Comparison of ENCODE assay signal across 11 cellular contexts in genomic region chr13:46178143-46178542, GRCh38. TPM values are rescaled to one million over a fixed set of nuclear protein-coding genes. Genes with fewer than 3 reads are reported as not detected.
DNase-seq lines count a peak whose midpoint lies in the region; ATAC-seq and TF ChIP-seq lines count a peak whose summit lies in the region.
"Had no signal": no experiment of that assay in that cellular context is flagged by ENCODE, and none has a peak within 500 bp of the region (broad histone marks: within the 10 kb centered on the region; RNA-seq: fewer than 3 reads in every experiment).

No MANE protein-coding gene starts in this region.

- H3K27me3 ChIP-seq in BLaER1 treated with 17β-estradiol and CSF1 and Interleukin-3, amounts not matched to agents 10 nM and 100 nM = no peaks in the 10 kb centered on the region
- H3K27me3 ChIP-seq in lower lobe of right lung (ENCODE audit: low read depth) = no peaks in the 10 kb centered on the region

- peak overlapping the region; percentile 99 for H3K27ac Mint-ChIP-seq in T-helper 17 cell

- peaks cover 0 to 35% (median 0%) of the 10 kb centered on the region in 11 experiments; a peak in 8 of 22 replicates for H4K20me1 ChIP-seq in BLaER1 treated with 17β-estradiol and CSF1 and Interleukin-3, amounts not matched to agents 10 nM and 100 nM

- no peaks in the 10 kb centered on the region for H3K27me3 Mint-ChIP-seq in T-helper 17 cell

- TF ChIP-seq CTCF in GM12875 (IDR thresholded peaks at IDR 0.05; ENCODE audit: borderline replicate concordance, insufficient read depth, low read depth, low read length) = no peak
- TF ChIP-seq CTCF in lower lobe of right lung (IDR thresholded peaks at IDR 0.05) = no peak
- TF ChIP-seq CTCF in foreskin fibroblast (IDR thresholded peaks at IDR 0.05; ENCODE audit: low read depth, low read length) = no peak

- peak overlapping the region; percentile 85 to 99 (median 93) for H3K4me2 ChIP-seq in BLaER1 treated with 17β-estradiol and CSF1 and Interleukin-3, amounts not matched to agents 10 nM and 100 nM

- peaks cover 68% of the 10 kb centered on the region for H3K4me1 Mint-ChIP-seq in T-helper 17 cell

- peak overlapping the region; percentile 95 for H3K4me3 Mint-ChIP-seq in T-helper 17 cell

- peaks cover 37 to 65% (median 49%) of the 10 kb centered on the region in 10 experiments for H3K4me1 ChIP-seq in BLaER1 treated with 17β-estradiol and CSF1 and Interleukin-3, amounts not matched to agents 10 nM and 100 nM
- peaks cover 34% of the 10 kb centered on the region for H3K4me1 ChIP-seq in lower lobe of right lung

- H3K36me3 Mint-ChIP-seq in T-helper 17 cell (ENCODE audit: low read depth) = peaks cover 6% of the 10 kb centered on the region

- H3K9ac ChIP-seq in BLaER1 treated with 17β-estradiol and CSF1 and Interleukin-3, amounts not matched to agents 10 nM and 100 nM = peak overlapping the region; percentile 90 to 98 (median 93); a peak in 21 of 22 replicates

- peak overlapping the region; percentile 91 to 99 (median 95) for H3K27ac ChIP-seq in BLaER1 treated with 17β-estradiol and CSF1 and Interleukin-3, amounts not matched to agents 10 nM and 100 nM
- no peak overlapping the region for H3K27ac ChIP-seq in lower lobe of right lung

- no peaks in the 10 kb centered on the region for H3K9me3 ChIP-seq in BLaER1 treated with 17β-estradiol and CSF1 and Interleukin-3, amounts not matched to agents 10 nM and 100 nM (replicated peaks in 1 of 11)
- H3K9me3 ChIP-seq in T-helper 17 cell (ENCODE audit: control insufficient read depth, low read length, poor library complexity, severe bottlenecking) = no peaks in the 10 kb centered on the region
- no peaks in the 10 kb centered on the region for H3K9me3 ChIP-seq in lower lobe of right lung

- DNase-seq in T-helper 17 cell (no peak), lower lobe of right lung (no peak), foreskin fibroblast (no peak), amniotic stem cell (lab: John Stamatoyannopoulos, UW) (no peak), NCI-H748 (lab: John Stamatoyannopoulos, UW; ENCODE audit: unreplicated experiment) (no peak)
- DNase-seq: activated CD8-positive, alpha-beta memory T cell treated with anti-CD3 and anti-CD28 coated beads, Interleukin-2, amount 50 U/mL, for 48 hours; kidney glomerular epithelial cell had no signal

- ATAC-seq in T-helper 17 cell = no peak
- peak in 1 of 2 donors; percentile 9 for ATAC-seq in lower lobe of right lung
- no peak for ATAC-seq in GM18907 (IDR thresholded peaks at IDR 0.05; ENCODE audit: unreplicated experiment)

- intact Hi-C loops in lower lobe of right lung (cut with DNase I) = no loop called here

- peak overlapping the region; percentile 68 to 89 (median 80) for H3K4me3 ChIP-seq in BLaER1 treated with 17β-estradiol and CSF1 and Interleukin-3, amounts not matched to agents 10 nM and 100 nM
- H3K4me3 ChIP-seq in GM12875 (ENCODE audit: low read depth, low read length) (peak overlapping the region; percentile 85), lower lobe of right lung (peak overlapping the region; percentile 49), foreskin fibroblast (ENCODE audit: low read depth in 1 of 2, low read length in 2 of 2) (no peak overlapping the region)

- H3K36me3 ChIP-seq in BLaER1 treated with 17β-estradiol and CSF1 and Interleukin-3, amounts not matched to agents 10 nM and 100 nM = peaks cover 8 to 71% (median 42%) of the 10 kb centered on the region in 11 experiments; a peak in 18 of 22 replicates
- no peaks in the 10 kb centered on the region for H3K36me3 ChIP-seq in lower lobe of right lung

RNA-seq across cellular contexts. Expression of gene LCP1, which starts 3.8 kb away (rescaled TPM):
- total RNA-seq in T-helper 17 cell (100 to 1,000 TPM; 485 to 528 TPM), lower lobe of right lung (371 TPM)

RNA-seq across cellular contexts. Expression of gene LRRC63, which starts 33.6 kb away (rescaled TPM):
- total RNA-seq in T-helper 17 cell (under 1 TPM; 0.39 to 0.60 TPM), lower lobe of right lung (1.7 TPM)
- total RNA-seq: fibroblast of villous mesenchyme had no signal

Comparison
In these comparisons a context has a peak if more than half of its experiments do, and no peak if none do; other contexts are left out.
1. H3K4me3 ChIP-seq: peak in BLaER1 treated with 17β-estradiol and CSF1 and Interleukin-3, amounts not matched to agents 10 nM and 100 nM (10 of 10), GM12875 (single experiment) and lower lobe of right lung (single experiment); none in foreskin fibroblast (0 of 2).